1 cellular context compared by ENCODE assay signal in the genomic region with DNA sequence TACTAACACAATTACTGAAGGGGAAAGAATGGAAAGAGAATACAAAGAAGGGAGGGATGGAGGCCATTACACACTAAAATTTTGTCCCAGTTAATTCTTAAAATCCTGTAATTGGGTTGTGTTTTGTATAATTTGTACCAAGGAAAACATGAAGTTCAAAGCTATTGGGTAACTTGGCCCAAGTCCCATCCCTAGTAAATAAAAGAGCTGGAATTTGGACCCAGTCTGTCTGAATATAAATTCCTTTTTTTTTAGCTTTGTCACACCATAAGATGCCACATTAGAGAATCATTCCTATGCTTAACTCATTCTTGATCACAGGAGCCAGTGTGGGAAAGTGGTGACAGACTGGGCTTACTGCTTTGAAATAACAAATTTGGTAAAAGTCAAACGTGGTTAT.
TF ChIP-seq lines count a peak whose summit lies in the region.

No MANE protein-coding gene starts in this region.

TF ChIP-seq in liver, 16 proteins besides CTCF, POLR2A, EP300 and RAD21 (continued from another document):
- peak in 1 of 2 donors; percentile 52 for TF ChIP-seq RXRA (IDR thresholded peaks at IDR 0.05)
- no peak for TF ChIP-seq ATF3 (IDR thresholded peaks at IDR 0.05)
- peak; percentile 60 for TF ChIP-seq HNF4G (IDR thresholded peaks at IDR 0.05)
- TF ChIP-seq JUND (IDR thresholded peaks at IDR 0.05): no peak
- no peak for TF ChIP-seq FOXA1 (IDR thresholded peaks at IDR 0.05)
- no peak for TF ChIP-seq GABPA (IDR thresholded peaks at IDR 0.05 in 1 of 2, conservative IDR thresholded peaks at IDR 0.05 in 1 of 2)
- TF ChIP-seq EGR1 (IDR thresholded peaks at IDR 0.05; ENCODE audit: low read depth in 2 of 2): no peak
- TF ChIP-seq MAX (IDR thresholded peaks at IDR 0.05): no peak
- TF ChIP-seq HNF4A (conservative IDR thresholded peaks at IDR 0.05): peak; percentile 89 to 91
- TF ChIP-seq REST (IDR thresholded peaks at IDR 0.05): peak; percentile 23
TF ChIP-seq in liver: peak in this region for 8.
